8 cellular contexts compared by ENCODE assay signal in genomic region chr3:71010731-71011455, GRCh38.
DNase-seq lines count a peak whose midpoint lies in the region; ATAC-seq and TF ChIP-seq lines count a peak whose summit lies in the region.

No MANE protein-coding gene starts in this region.

- peak; percentile 67 for ATAC-seq in GM21381 (IDR thresholded peaks at IDR 0.05; ENCODE audit: unreplicated experiment)
- ATAC-seq in IMR-90 (ENCODE audit: low read depth) = no peak
- ATAC-seq in left lobe of liver = no peak

- dilution Hi-C loops in IMR-90 (cut with HindIII; ENCODE audit: low sequenced_read_pairs, unreplicated experiment) = no loop called here

- H3K4me3 Mint-ChIP-seq in Caco-2 (ENCODE audit: unreplicated experiment) = no peak overlapping the region

- in situ Hi-C loops in IMR-90 (cut with MboI; ENCODE audit: low sequenced_read_pairs) = no loop called here

- peaks cover 3% of the 10 kb centered on the region; the same call in 1 of the 2 replicates for H3K9me1 ChIP-seq in IMR-90 (ENCODE audit: insufficient read depth, low read length)

- intact Hi-C loops in IMR-90 (cut with micrococcal nuclease) = no loop called here
- intact Hi-C loops in Caco-2 (cut with micrococcal nuclease; ENCODE audit: unreplicated experiment) = no loop called here
- intact Hi-C loops in testis (cut with DNase I; ENCODE audit: low total_unique reads) = no loop called here

- H4K8ac ChIP-seq in IMR-90 (ENCODE audit: low read depth in 2 of 2, low read length in 2 of 2) = no peak overlapping the region

- peaks cover 18% of the 10 kb centered on the region for H3K36me3 ChIP-seq in IMR-90 (ENCODE audit: control insufficient read depth, insufficient read depth, low read length)
- peaks cover 3% of the 10 kb centered on the region; the same call in 1 of the 2 replicates for H3K36me3 ChIP-seq in Caco-2 (ENCODE audit: control insufficient read depth, insufficient read depth, low read length)
- H3K36me3 ChIP-seq in testis (ENCODE audit: low read depth, missing control alignments) = no peaks in the 10 kb centered on the region

- H2BK5ac ChIP-seq in IMR-90 (ENCODE audit: low read depth, low read length, poor library complexity, severe bottlenecking) = no peak overlapping the region

- H2AK9ac ChIP-seq in IMR-90 (replicated peaks; ENCODE audit: low read depth, low read length, poor library complexity) = no peak overlapping the region

- H3K18ac ChIP-seq in IMR-90 (ENCODE audit: low read depth, low read length) = no peak overlapping the region

- peaks cover 6% of the 10 kb centered on the region for H3K4me1 Mint-ChIP-seq in Caco-2 (ENCODE audit: low read depth, unreplicated experiment)

- H3K4me1 ChIP-seq in IMR-90 (ENCODE audit: control insufficient read depth, insufficient read depth, low read length) (peaks cover 5% of the 10 kb centered on the region), Caco-2 (peaks cover 15% of the 10 kb centered on the region), testis (peaks cover 7% of the 10 kb centered on the region)

- no peak overlapping the region for H3K9ac ChIP-seq in IMR-90 (ENCODE audit: low read depth, low read length)

- no peak overlapping the region for H3K4ac ChIP-seq in IMR-90 (ENCODE audit: low read depth, low read length)

- peak overlapping the region; percentile 36; the same call in 1 of the 2 replicates for H3K14ac ChIP-seq in IMR-90 (replicated peaks; ENCODE audit: low read depth, low read length)

- no peaks in the 10 kb centered on the region for H3K9me3 Mint-ChIP-seq in Caco-2 (ENCODE audit: unreplicated experiment)

- H2BK20ac ChIP-seq in IMR-90 (ENCODE audit: low read depth, low read length) = no peak overlapping the region

- H3K27me3 Mint-ChIP-seq in Caco-2 (ENCODE audit: insufficient read depth, unreplicated experiment) = no peaks in the 10 kb centered on the region

- H2BK15ac ChIP-seq in IMR-90 (ENCODE audit: low read depth, low read length) = no peak overlapping the region

- no peaks in the 10 kb centered on the region for H3K27me3 ChIP-seq in IMR-90 (ENCODE audit: control insufficient read depth, insufficient read depth, low read length)
- H3K27me3 ChIP-seq in Caco-2 (replicated peaks; ENCODE audit: control insufficient read depth, insufficient read depth, low read length) = no peaks in the 10 kb centered on the region
- H3K27me3 ChIP-seq in testis = no peaks in the 10 kb centered on the region

- H3K79me1 ChIP-seq in IMR-90 (ENCODE audit: low read depth in 1 of 2, low read length in 2 of 2) = peaks cover 29 to 53% of the 10 kb centered on the region in 2 experiments

- H3K27ac ChIP-seq in IMR-90 (ENCODE audit: insufficient read depth, low read length) (no peak overlapping the region), testis (no peak overlapping the region)

- CTCF ChIA-PET in IMR-90 (lab: Yijun Ruan, JAX) = no interaction called here
- CTCF ChIA-PET in Caco-2 (lab: Charles Lee) = no interaction called here

- TF ChIP-seq POLR2A in IMR-90 (IDR thresholded peaks at IDR 0.05; ENCODE audit: low read depth, low read length) = no peak
- TF ChIP-seq POLR2A in testis (IDR thresholded peaks at IDR 0.05) = no peak

- no peak overlapping the region for H3K4me3 ChIP-seq in IMR-90 (ENCODE audit: insufficient read depth, low read depth, low read length)
- no peak overlapping the region for H3K4me3 ChIP-seq in Caco-2 (ENCODE audit: low read depth, low read length)
- no peak overlapping the region for H3K4me3 ChIP-seq in testis

- H3K4me2 ChIP-seq in IMR-90 (ENCODE audit: low read depth, low read length) = no peak overlapping the region

- TF ChIP-seq CTCF in IMR-90 (conservative IDR thresholded peaks at IDR 0.05; ENCODE audit: low read depth, low read length) (no peak), Caco-2 (IDR thresholded peaks at IDR 0.05; ENCODE audit: insufficient read depth in 1 of 2, low read depth in 1 of 2, low read length in 1 of 2, severe bottlenecking in 1 of 2, unreplicated experiment in 1 of 2) (no peak), testis (IDR thresholded peaks at IDR 0.05) (no peak)

- H2AK5ac ChIP-seq in IMR-90 (ENCODE audit: low read depth, low read length) = no peak overlapping the region

- H2BK120ac ChIP-seq in IMR-90 (ENCODE audit: low read depth, low read length) = no peak overlapping the region

- H3K23ac ChIP-seq in IMR-90 (ENCODE audit: low read depth, low read length) = no peak overlapping the region

- DNase-seq in IMR-90 = peak; percentile 31
- DNase-seq in activated effector memory CD4-positive, alpha-beta T cell treated with Interleukin-2 at 50 U/mL for 16 hours = peak; percentile 12
- DNase-seq in stimulated activated CD4-positive, alpha-beta T cell treated with anti-CD3 and anti-CD28 coated beads, Interleukin-12 subunit alpha, Interleukin-12 subunit beta, amount 100 ng/mL, for 48 hours (ENCODE audit: low read depth in 2 of 3, low spot score in 1 of 3) = peak; percentile 63 to 76 (median 63)
- DNase-seq in left lobe of liver (ENCODE audit: low spot score) = no peak
- DNase-seq in Caco-2 = no peak
- DNase-seq in DMS 273 (lab: John Stamatoyannopoulos, UW; ENCODE audit: unreplicated experiment) = no peak
- no peak for DNase-seq in testis

- H4K91ac ChIP-seq in IMR-90 (ENCODE audit: insufficient read depth, low read depth, low read length) = no peak overlapping the region

- no TSS peak for BruUV-seq in IMR-90 (replicated peaks; lab: Mats Ljungman, UMichigan)
- BruUV-seq in Caco-2 (replicated peaks; lab: Mats Ljungman, UMichigan) = no TSS peak

- H3K9me3 ChIP-seq in IMR-90 (ENCODE audit: control insufficient read depth, insufficient read depth, low read length) = no peaks in the 10 kb centered on the region
- H3K9me3 ChIP-seq in Caco-2 = no peaks in the 10 kb centered on the region
- no peaks in the 10 kb centered on the region for H3K9me3 ChIP-seq in testis

- H2AFZ ChIP-seq in IMR-90 (replicated peaks; ENCODE audit: low read length, poor library complexity) = no peak overlapping the region

- H3K36me3 Mint-ChIP-seq in Caco-2 (ENCODE audit: insufficient read depth, unreplicated experiment) = peaks cover 52% of the 10 kb centered on the region

- TF ChIP-seq RAD21 in IMR-90 (IDR thresholded peaks at IDR 0.05; ENCODE audit: low read length) = no peak

- no peak overlapping the region for H4K5ac ChIP-seq in IMR-90 (ENCODE audit: low read depth, low read length)

- no CpG with 5 or more reads among the region's 3 CpGs for WGBS in IMR-90 (ENCODE audit: extremely low coverage in 2 of 2, insufficient read length in 1 of 2), 2 experiments
- 70 to 80% methylated on average over 3 of the region's 3 CpGs for WGBS in testis, 2 donors

- peaks cover 28% of the 10 kb centered on the region; the same call in 1 of the 2 replicates for H4K20me1 ChIP-seq in IMR-90 (ENCODE audit: insufficient read depth, low read length)

- H3K56ac ChIP-seq in IMR-90 (ENCODE audit: extremely low read depth, insufficient read depth, low read length) = no peak overlapping the region

- POLR2A ChIA-PET in IMR-90 (lab: Charles Lee; ENCODE audit: unreplicated experiment) (no interaction called here), Caco-2 (lab: Charles Lee) (no interaction called here)

- no peak overlapping the region for H3K27ac Mint-ChIP-seq in Caco-2 (ENCODE audit: unreplicated experiment)

TF ChIP-seq in IMR-90, 13 proteins besides CTCF, POLR2A, EP300 and RAD21:
- peak; percentile 31; the same call in 1 of the 2 replicates for TF ChIP-seq MAFK (IDR thresholded peaks at IDR 0.05; ENCODE audit: low read depth, low read length)
- TF ChIP-seq NFE2L2 (IDR thresholded peaks at IDR 0.05; ENCODE audit: low read depth, low read length) = no peak
- TF ChIP-seq BHLHE40 (IDR thresholded peaks at IDR 0.05; ENCODE audit: low read depth, low read length) = no peak
- no peak for TF ChIP-seq MXI1 (IDR thresholded peaks at IDR 0.05; ENCODE audit: borderline replicate concordance, low read depth, low read length)
- no peak for TF ChIP-seq RCOR1 (IDR thresholded peaks at IDR 0.05; ENCODE audit: insufficient replicate concordance, low read length)
- TF ChIP-seq RFX5 (IDR thresholded peaks at IDR 0.05; ENCODE audit: low read depth, low read length) = no peak
- TF ChIP-seq FOS (IDR thresholded peaks at IDR 0.05; ENCODE audit: low read depth, low read length) = no peak
- TF ChIP-seq, protein P1, sequence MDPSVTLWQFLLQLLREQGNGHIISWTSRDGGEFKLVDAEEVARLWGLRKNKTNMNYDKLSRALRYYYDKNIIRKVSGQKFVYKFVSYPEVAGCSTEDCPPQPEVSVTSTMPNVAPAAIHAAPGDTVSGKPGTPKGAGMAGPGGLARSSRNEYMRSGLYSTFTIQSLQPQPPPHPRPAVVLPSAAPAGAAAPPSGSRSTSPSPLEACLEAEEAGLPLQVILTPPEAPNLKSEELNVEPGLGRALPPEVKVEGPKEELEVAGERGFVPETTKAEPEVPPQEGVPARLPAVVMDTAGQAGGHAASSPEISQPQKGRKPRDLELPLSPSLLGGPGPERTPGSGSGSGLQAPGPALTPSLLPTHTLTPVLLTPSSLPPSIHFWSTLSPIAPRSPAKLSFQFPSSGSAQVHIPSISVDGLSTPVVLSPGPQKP (IDR thresholded peaks at IDR 0.05; ENCODE audit: borderline replicate concordance, low read depth, low read length) = no peak
- peak; percentile 48; the same call in 1 of the 2 replicates for TF ChIP-seq USF2 (IDR thresholded peaks at IDR 0.05; ENCODE audit: low read depth, low read length)
- no peak for TF ChIP-seq SMC3 (IDR thresholded peaks at IDR 0.05; ENCODE audit: low read depth, low read length)
- TF ChIP-seq MAZ (IDR thresholded peaks at IDR 0.05; ENCODE audit: borderline replicate concordance, low read depth, low read length) = no peak
- no peak for TF ChIP-seq CHD1 (IDR thresholded peaks at IDR 0.05; ENCODE audit: low read depth, low read length)
- TF ChIP-seq CEBPB (IDR thresholded peaks at IDR 0.05; ENCODE audit: low read depth, low read length) = no peak

Comparison
In these comparisons a context has a peak if more than half of its experiments do, and no peak if none do; other contexts are left out.
1. DNase-seq: peak in IMR-90 (single experiment), activated effector memory CD4-positive, alpha-beta T cell treated with Interleukin-2 at 50 U/mL for 16 hours (single experiment) and stimulated activated CD4-positive, alpha-beta T cell treated with anti-CD3 and anti-CD28 coated beads, Interleukin-12 subunit alpha, Interleukin-12 subunit beta, amount 100 ng/mL, for 48 hours (3 of 3); none in left lobe of liver (single experiment), Caco-2 (0 of 2), DMS 273 (single experiment) and testis (single experiment).